In genomic region chr17:50559674-50560184, GRCh38 we compare ENCODE assay signal across 8 cellular contexts. TPM values are rescaled to one million over a fixed set of nuclear protein-coding genes. Genes with fewer than 3 reads are reported as not detected.
DNase-seq lines count a peak whose midpoint lies in the region; ATAC-seq, FAIRE-seq and TF ChIP-seq lines count a peak whose summit lies in the region.

No MANE protein-coding gene starts in this region.

- no peaks in the 10 kb centered on the region for H3K36me3 ChIP-seq in RWPE2 (ENCODE audit: low read depth)
- peaks cover 7% of the 10 kb centered on the region for H3K36me3 ChIP-seq in lower lobe of right lung
- no peaks in the 10 kb centered on the region for H3K36me3 ChIP-seq in testis (ENCODE audit: low read depth, missing control alignments)

- peak; percentile 52 for FAIRE-seq in GM12891 (lab: Jason Lieb, UNC)

- no peaks in the 10 kb centered on the region for H3K9me3 ChIP-seq in RWPE2 (ENCODE audit: severe bottlenecking)
- H3K9me3 ChIP-seq in lower lobe of right lung: no peaks in the 10 kb centered on the region
- no peaks in the 10 kb centered on the region for H3K9me3 ChIP-seq in testis

- H3K27ac ChIP-seq in RWPE2 (ENCODE audit: poor library complexity, severe bottlenecking): no peak overlapping the region
- no peak overlapping the region for H3K27ac ChIP-seq in lower lobe of right lung
- no peak overlapping the region for H3K27ac ChIP-seq in testis

- no peaks in the 10 kb centered on the region for H3K9me3 Mint-ChIP-seq in dendritic cell treated with granulocyte-macrophage colony-stimulating factor and Interleukin-4, amounts not matched to agents 40 ng/mL and 50 ng/mL, for 4 days

- H3K36me3 Mint-ChIP-seq in dendritic cell treated with granulocyte-macrophage colony-stimulating factor and Interleukin-4, amounts not matched to agents 40 ng/mL and 50 ng/mL, for 4 days (ENCODE audit: low read depth): peaks cover 20% of the 10 kb centered on the region

- no peaks in the 10 kb centered on the region for H3K4me1 ChIP-seq in RWPE2 (ENCODE audit: insufficient read depth, poor library complexity, severe bottlenecking)
- peaks cover 38% of the 10 kb centered on the region for H3K4me1 ChIP-seq in lower lobe of right lung
- peaks cover 29% of the 10 kb centered on the region for H3K4me1 ChIP-seq in testis

- peak; percentile 58 for ATAC-seq in RWPE2 (ENCODE audit: low read depth)
- ATAC-seq in lower lobe of right lung: peak; percentile 57 to 66
- ATAC-seq in HG03469 (IDR thresholded peaks at IDR 0.05; ENCODE audit: unreplicated experiment): no peak

- H3K4me3 ChIP-seq in RWPE2 (ENCODE audit: severe bottlenecking): peak overlapping the region; percentile 35
- peak overlapping the region; percentile 55 for H3K4me3 ChIP-seq in lower lobe of right lung
- H3K4me3 ChIP-seq in testis: peak overlapping the region; percentile 43 to 48

- H3K27me3 Mint-ChIP-seq in dendritic cell treated with granulocyte-macrophage colony-stimulating factor and Interleukin-4, amounts not matched to agents 40 ng/mL and 50 ng/mL, for 4 days: peaks cover 73% of the 10 kb centered on the region

- H3K27me3 ChIP-seq in RWPE2 (ENCODE audit: insufficient read depth, poor library complexity, severe bottlenecking): peaks cover 36% of the 10 kb centered on the region
- H3K27me3 ChIP-seq in lower lobe of right lung (ENCODE audit: low read depth): peaks cover 64% of the 10 kb centered on the region
- H3K27me3 ChIP-seq in testis: no peaks in the 10 kb centered on the region

- DNase-seq in 8988T (peak; percentile 95), GM12891 (ENCODE audit: insufficient read length, low spot score) (no peak), RWPE2 (ENCODE audit: low spot score) (no peak), lower lobe of right lung (peak; percentile 68), testis (peak; percentile 79), NCI-H2029 (lab: John Stamatoyannopoulos, UW) (no peak)

- intact Hi-C loops in dendritic cell treated with granulocyte-macrophage colony-stimulating factor and Interleukin-4, amounts not matched to agents 40 ng/mL and 50 ng/mL, for 4 days (cut with micrococcal nuclease): loop anchor here (5.0 kb wide), 1 partner anchor 63 kb away; no protein-coding TSS in a partner anchor
- intact Hi-C loops in lower lobe of right lung (cut with DNase I): loop anchor here (10.0 kb wide), 1 partner anchor 135 kb away; no protein-coding TSS in a partner anchor
- intact Hi-C loops in testis (cut with DNase I; ENCODE audit: low total_unique reads): loop anchor here (5.0 to 10.0 kb wide), 2 partner anchors 68 to 275 kb away; partner anchors contain the start of gene WFIKKN2

- TF ChIP-seq CTCF in RWPE2 (IDR thresholded peaks at IDR 0.05; ENCODE audit: poor library complexity, severe bottlenecking) (no peak), lower lobe of right lung (IDR thresholded peaks at IDR 0.05) (no peak), testis (IDR thresholded peaks at IDR 0.05) (no peak)

- H3K4me3 Mint-ChIP-seq in dendritic cell treated with granulocyte-macrophage colony-stimulating factor and Interleukin-4, amounts not matched to agents 40 ng/mL and 50 ng/mL, for 4 days: peak overlapping the region; percentile 76

- 2% methylated on average over 16 to 27 of the region's 27 CpGs for WGBS in testis, 2 donors

- peaks cover 27% of the 10 kb centered on the region for H3K4me1 Mint-ChIP-seq in dendritic cell treated with granulocyte-macrophage colony-stimulating factor and Interleukin-4, amounts not matched to agents 40 ng/mL and 50 ng/mL, for 4 days (ENCODE audit: low read depth)

- TF ChIP-seq POLR2A in GM12891 (IDR thresholded peaks at IDR 0.05; ENCODE audit: low read depth, low read length) (no peak), testis (IDR thresholded peaks at IDR 0.05) (no peak)

- H3K27ac Mint-ChIP-seq in dendritic cell treated with granulocyte-macrophage colony-stimulating factor and Interleukin-4, amounts not matched to agents 40 ng/mL and 50 ng/mL, for 4 days: peak overlapping the region; percentile 16

TF ChIP-seq in GM12891, 5 proteins besides CTCF, POLR2A, EP300 and RAD21:
- no peak for TF ChIP-seq POU2F2 (IDR thresholded peaks at IDR 0.05; ENCODE audit: low read depth, low read length)
- TF ChIP-seq TAF1 (IDR thresholded peaks at IDR 0.05; ENCODE audit: low read depth, low read length): no peak
- TF ChIP-seq POLR2AphosphoS5 (IDR thresholded peaks at IDR 0.05; ENCODE audit: low read depth, low read length): no peak
- no peak for TF ChIP-seq PAX5 (IDR thresholded peaks at IDR 0.05; ENCODE audit: insufficient read depth, low read length, severe bottlenecking)
- TF ChIP-seq SPI1 (IDR thresholded peaks at IDR 0.05; ENCODE audit: low read depth, low read length): no peak

RNA-seq across cellular contexts. Expression of gene CACNA1G, which starts 0.8 kb away (rescaled TPM):
- polyA plus RNA-seq in GM12891 (2012; ENCODE audit: low read depth, missing spikeins): not detected
- total RNA-seq in lower lobe of right lung (0.21 TPM), testis (1 to 10 TPM; 1.3 to 1.7 TPM)
- 1.7 TPM for polyA plus RNA-seq in testis (ENCODE audit: insufficient read depth, low read depth, low replicate concordance)

RNA-seq across cellular contexts. Expression of gene SPATA20, which starts 12.8 kb away (rescaled TPM):
- polyA plus RNA-seq in GM12891 (2012; ENCODE audit: low read depth, missing spikeins): 26.5 TPM
- 29.7 TPM for total RNA-seq in lower lobe of right lung
- 100 to 1,000 TPM; 207 to 338 TPM for total RNA-seq in testis
- polyA plus RNA-seq in testis (ENCODE audit: insufficient read depth, low read depth, low replicate concordance): 264 TPM

RNA-seq across cellular contexts. Expression of gene EPN3, which starts 27.2 kb away (rescaled TPM):
- not detected for polyA plus RNA-seq in GM12891 (2012; ENCODE audit: low read depth, missing spikeins)
- total RNA-seq in lower lobe of right lung: 1.5 TPM
- 1 to 10 TPM; 4.9 to 6.3 TPM for total RNA-seq in testis
- 6.3 TPM for polyA plus RNA-seq in testis (ENCODE audit: insufficient read depth, low read depth, low replicate concordance)

RNA-seq across cellular contexts. Expression of gene MYCBPAP, which starts 51.5 kb away (rescaled TPM):
- polyA plus RNA-seq in GM12891 (2012; ENCODE audit: low read depth, missing spikeins): 2.4 TPM
- total RNA-seq in lower lobe of right lung (3.8 TPM), testis (10 to 100 TPM; 75.9 to 91.7 TPM)
- 315 TPM for polyA plus RNA-seq in testis (ENCODE audit: insufficient read depth, low read depth, low replicate concordance)

Comparison
In these comparisons a context has a peak if more than half of its experiments do, and no peak if none do; other contexts are left out.
1. DNase-seq: peak in 8988T (single experiment), lower lobe of right lung (single experiment) and testis (single experiment); none in GM12891 (single experiment), RWPE2 (single experiment) and NCI-H2029 (single experiment).
2. Peak in every context shown above with its lines, with median percentiles within 50 percentile points of each other: H3K4me3 ChIP-seq.